In genomic region chr12:58671196-58671595, GRCh38 we compare ENCODE assay signal across 28 cellular contexts.
"Had no signal": no experiment of that assay in that cellular context is flagged by ENCODE, and none has a peak within 500 bp of the region (broad histone marks: within the 10 kb centered on the region; RNA-seq: fewer than 3 reads in every experiment).

No MANE protein-coding gene starts in this region.

- H3K27me3 Mint-ChIP-seq: naive thymus-derived CD8-positive, alpha-beta T cell; stimulated activated naive CD8-positive, alpha-beta T cell treated with anti-CD3 and anti-CD28 coated beads, Interleukin-15, amount 100 ng/mL, for 72 hours had no signal

- H3K4me2 ChIP-seq: smooth muscle cell had no signal

- H3K4me1 Mint-ChIP-seq: immature natural killer cell; nephron progenitor cell; stimulated activated naive CD8-positive, alpha-beta T cell treated with anti-CD3 and anti-CD28 coated beads, Interleukin-15, amount 100 ng/mL, for 72 hours had no signal

- H3K27ac ChIP-seq: colonic mucosa, esophagus squamous epithelium, lower lobe of right lung, pancreas, right atrium auricular region, suprapubic skin, transverse colon, vagina had no signal

- H3K36me3 Mint-ChIP-seq: immature natural killer cell; naive thymus-derived CD8-positive, alpha-beta T cell had no signal

- FAIRE-seq: endothelial cell of umbilical vein, frontal cortex, pancreas had no signal

- H3K36me3 ChIP-seq: colonic mucosa, esophagus squamous epithelium, lower lobe of right lung, pancreas, right atrium auricular region, suprapubic skin, transverse colon, vagina had no signal

- H3K4me1 ChIP-seq: colonic mucosa, lower lobe of right lung, pancreas, right atrium auricular region, suprapubic skin, transverse colon, vagina had no signal

- H3K27ac Mint-ChIP-seq: immature natural killer cell; naive thymus-derived CD8-positive, alpha-beta T cell; nephron progenitor cell; stimulated activated naive CD8-positive, alpha-beta T cell treated with anti-CD3 and anti-CD28 coated beads, Interleukin-15, amount 100 ng/mL, for 72 hours had no signal

- DNase-seq: colonic mucosa; dermis blood vessel endothelial cell; effector memory CD4-positive, alpha-beta T cell; erythroblast; esophagus squamous epithelium; hypothalamus; immature natural killer cell; islet precursor cell; left ventricle myocardium superior; lower lobe of right lung; naive thymus-derived CD8-positive, alpha-beta T cell; nephron progenitor cell; occipital lobe; pancreas; stimulated activated CD4-positive, alpha-beta T cell treated with anti-CD3 and anti-CD28 coated beads, Interleukin-12 subunit alpha, Interleukin-12 subunit beta, amount 100 ng/mL, for 4 hours; stimulated activated CD4-positive, alpha-beta T cell treated with anti-CD3 and anti-CD28 coated beads, Interleukin-1b, Interleukin-23, amount 100 ng/mL, for 48 hours; stimulated activated CD4-positive, alpha-beta T cell treated with anti-CD3 and anti-CD28 coated beads, Interleukin-4, amount 100 ng/mL, for 1 hour; stimulated activated CD8-positive, alpha-beta memory T cell treated with anti-CD3 and anti-CD28 coated beads, Interleukin-4, amount 100 ng/mL, for 48 hours; stimulated activated naive CD4-positive, alpha-beta T cell; stimulated activated naive CD8-positive, alpha-beta T cell treated with anti-CD3 and anti-CD28 coated beads, Interleukin-15, amount 100 ng/mL, for 72 hours; transverse colon had no signal

- H3K4me3 ChIP-seq: colonic mucosa, esophagus squamous epithelium, lower lobe of right lung, pancreas, right atrium auricular region, smooth muscle cell, suprapubic skin, transverse colon, vagina had no signal

- ATAC-seq: left ventricle myocardium superior; lower lobe of right lung; naive thymus-derived CD8-positive, alpha-beta T cell; pancreas; sciatic nerve; stimulated activated naive CD8-positive, alpha-beta T cell treated with anti-CD3 and anti-CD28 coated beads, Interleukin-15, amount 100 ng/mL, for 72 hours had no signal

- H3K9me3 ChIP-seq: colonic mucosa, esophagus squamous epithelium, lower lobe of right lung, pancreas, right atrium auricular region, suprapubic skin, transverse colon, vagina had no signal

- H3K4me3 Mint-ChIP-seq: immature natural killer cell; naive thymus-derived CD8-positive, alpha-beta T cell; nephron progenitor cell; stimulated activated naive CD8-positive, alpha-beta T cell treated with anti-CD3 and anti-CD28 coated beads, Interleukin-15, amount 100 ng/mL, for 72 hours had no signal

- H3K27me3 ChIP-seq: colonic mucosa, esophagus squamous epithelium, pancreas, right atrium auricular region, suprapubic skin, transverse colon, vagina had no signal
